In genomic region chr6:149941583-149942460, GRCh38 we compare ENCODE assay signal across 8 cellular contexts. TPM values are rescaled to one million over a fixed set of nuclear protein-coding genes. Genes with fewer than 3 reads are reported as not detected.
DNase-seq lines count a peak whose midpoint lies in the region; ATAC-seq and TF ChIP-seq lines count a peak whose summit lies in the region.

TSS of gene ULBP2 (plus strand) at chr6:149942014. CDS start at chr6:149942073, 59 bp downstream.

- TF ChIP-seq RAD21 in Ishikawa (IDR thresholded peaks at IDR 0.05; ENCODE audit: low read depth) = no peak

- TF ChIP-seq POLR2A in Peyer's patch (IDR thresholded peaks at IDR 0.05) (peak in 1 of 2 donors; percentile 20), esophagus muscularis mucosa (IDR thresholded peaks at IDR 0.05; ENCODE audit: low read depth) (no peak)

- intact Hi-C loops in esophagus muscularis mucosa (cut with DNase I) = no loop called here

- H3K27ac ChIP-seq in Peyer's patch (no peak within 1 kb of the TSS), esophagus muscularis mucosa (replicated peaks in 1 of 4) (no peak within 1 kb of the TSS), muscle layer of duodenum (ENCODE audit: low read length) (no peak within 1 kb of the TSS)

- 2% methylated on average over 47 of the region's 62 CpGs for WGBS in esophagus muscularis mucosa

- no peak for ATAC-seq in HG02571 (IDR thresholded peaks at IDR 0.05; ENCODE audit: unreplicated experiment)

- H3K9me3 ChIP-seq in Peyer's patch (no peaks in the 10 kb centered on the region), esophagus muscularis mucosa (no peaks in the 10 kb centered on the region), muscle layer of duodenum (ENCODE audit: control insufficient read depth in 1 of 2, low read length in 2 of 2) (no peaks in the 10 kb centered on the region)

- H3K36me3 ChIP-seq in Peyer's patch (no peaks in the 10 kb centered on the region), esophagus muscularis mucosa (no peaks in the 10 kb centered on the region), muscle layer of duodenum (ENCODE audit: control insufficient read depth in 1 of 2, insufficient read depth in 2 of 2, low read length in 2 of 2) (no peaks in the 10 kb centered on the region)

- TF ChIP-seq EP300 in Ishikawa (IDR thresholded peaks at IDR 0.05; ENCODE audit: borderline replicate concordance) (no peak), esophagus muscularis mucosa (IDR thresholded peaks at IDR 0.05) (no peak)

- H3K4me1 ChIP-seq in Peyer's patch = peaks cover 0 to 26% (median 10%) of the 10 kb centered on the region in 4 donors
- peaks cover 18 to 34% (median 31%) of the 10 kb centered on the region in 4 donors for H3K4me1 ChIP-seq in esophagus muscularis mucosa
- peaks cover 5 to 24% of the 10 kb centered on the region in 2 donors for H3K4me1 ChIP-seq in muscle layer of duodenum (ENCODE audit: control insufficient read depth in 1 of 2, insufficient read depth in 2 of 2, low read length in 2 of 2)

- H3K4me3 ChIP-seq in Peyer's patch (peak within 1 kb of the TSS; percentile 31 to 57 (median 48)), esophagus muscularis mucosa (peak within 1 kb of the TSS; percentile 50 to 58 (median 52)), muscle layer of duodenum (ENCODE audit: low read depth in 1 of 2, low read length in 2 of 2) (peak within 1 kb of the TSS; percentile 46 to 66)

- DNase-seq in DMS53 treated with DMSO at 0.1 percent for 48 hours (lab: John Stamatoyannopoulos, UW; ENCODE audit: unreplicated experiment) = peak; percentile 36
- peak; percentile 68 to 87 (median 80) for DNase-seq in Peyer's patch
- DNase-seq in activated T-cell treated with anti-CD3 and anti-CD28 coated beads, Interleukin-2, amount 50 U/mL, for 48 hours = peak; percentile 88 to 91
- no peak for DNase-seq in esophagus muscularis mucosa (ENCODE audit: extremely low spot score)
- DNase-seq in stimulated activated CD8-positive, alpha-beta memory T cell treated with anti-CD3 and anti-CD28 coated beads, Interleukin-4, amount 100 ng/mL, for 24 hours (ENCODE audit: low read depth) = peak; percentile 84

- H3K27me3 ChIP-seq in Peyer's patch (peaks cover 0 to 24% of the 10 kb centered on the region in 2 donors), esophagus muscularis mucosa (peaks cover 18 to 67% (median 52%) of the 10 kb centered on the region in 4 donors), muscle layer of duodenum (ENCODE audit: low read depth, low read length) (peaks cover 42% of the 10 kb centered on the region)

- TF ChIP-seq CTCF in Peyer's patch (IDR thresholded peaks at IDR 0.05) (no peak), esophagus muscularis mucosa (IDR thresholded peaks at IDR 0.05) (no peak)

TF ChIP-seq in Ishikawa, 13 proteins besides CTCF, POLR2A, EP300 and RAD21:
- TF ChIP-seq TEAD4 (IDR thresholded peaks at IDR 0.05) = no peak
- no peak for TF ChIP-seq EGR1 (IDR thresholded peaks at IDR 0.05)
- TF ChIP-seq REST (IDR thresholded peaks at IDR 0.05; ENCODE audit: low read depth) = no peak
- peak; percentile 55; the same call in 1 of the 2 replicates for TF ChIP-seq YY1 (IDR thresholded peaks at IDR 0.05; ENCODE audit: low read depth)
- TF ChIP-seq TAF1 (IDR thresholded peaks at IDR 0.05; ENCODE audit: low read depth) = no peak
- TF ChIP-seq NFIC (IDR thresholded peaks at IDR 0.05) = 0 out of 2 replicates have a peak, but pooled peaks have one; percentile 7
- TF ChIP-seq ZBTB7A (IDR thresholded peaks at IDR 0.05; ENCODE audit: low read depth) = peak; percentile 78; the same call in 1 of the 2 replicates
- peak; percentile 46 for TF ChIP-seq MAX (IDR thresholded peaks at IDR 0.05)
- peak; percentile 59; the same call in 1 of the 2 replicates for TF ChIP-seq CREB1 (IDR thresholded peaks at IDR 0.05; ENCODE audit: low read depth)
- TF ChIP-seq CEBPB (IDR thresholded peaks at IDR 0.05) = no peak
- no peak; the same call in 1 of the 2 replicates for TF ChIP-seq USF1 (IDR thresholded peaks at IDR 0.05)
- TF ChIP-seq TCF12 (IDR thresholded peaks at IDR 0.05; ENCODE audit: low read depth) = no peak
- TF ChIP-seq FOXM1 (IDR thresholded peaks at IDR 0.05; ENCODE audit: borderline replicate concordance, low read depth) = no peak

RNA-seq across cellular contexts. Expression of gene ULBP2, which starts in this region (rescaled TPM):
- not detected for total RNA-seq in Peyer's patch
- under 1 TPM in 1 of 4 donors, not detected in 3; 0.39 TPM for total RNA-seq in esophagus muscularis mucosa

Comparison
In these comparisons a context has a peak if more than half of its experiments do, and no peak if none do; other contexts are left out.
1. Peak in DNase-seq and H3K4me3 ChIP-seq in Peyer's patch; RNA of the gene not detected or under 1 TPM.